Comparison of ENCODE assay signal across 20 cellular contexts in the genomic region with DNA sequence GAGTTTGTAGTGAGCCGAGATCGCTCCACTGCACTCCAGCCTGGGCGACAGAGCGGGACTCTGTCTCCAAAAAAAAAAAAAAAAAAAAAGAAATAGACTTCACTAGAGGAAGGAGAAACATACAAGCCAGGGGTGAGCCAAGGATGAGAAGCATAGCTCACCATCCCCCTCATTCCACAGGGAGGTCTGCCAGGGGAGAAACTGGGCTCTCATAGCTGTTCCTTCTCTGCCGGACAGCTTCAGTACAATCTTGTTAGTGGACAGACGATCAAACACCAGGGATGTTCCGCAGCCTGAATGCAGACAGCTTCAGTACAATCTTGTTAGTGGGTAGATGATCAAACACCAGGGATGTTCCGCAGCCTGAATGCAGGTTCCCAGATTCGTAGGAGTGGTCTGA.
"Had no signal": no experiment of that assay in that cellular context is flagged by ENCODE, and none has a peak within 500 bp of the region (broad histone marks: within the 10 kb centered on the region; RNA-seq: fewer than 3 reads in every experiment).

No MANE protein-coding gene starts in this region.

- H3K4me3 Mint-ChIP-seq: activated B cell treated with CpG ODN at 0.5 μM for 24 hours; activated CD4-positive, alpha-beta memory T cell treated with anti-CD3 and anti-CD28 coated beads, Interleukin-2, amount 10 ng/mL, durations not matched to agents 7 days and 5 days had no signal

- DNase-seq: activated B cell treated with CpG ODN at 0.5 μM for 24 hours; activated CD4-positive, alpha-beta memory T cell treated with anti-CD3 and anti-CD28 coated beads, Interleukin-2, amount 10 ng/mL, durations not matched to agents 7 days and 5 days; activated CD4-positive, alpha-beta T cell treated with anti-CD3 and anti-CD28 coated beads for 48 hours; activated CD8-positive, alpha-beta memory T cell treated with anti-CD3 and anti-CD28 coated beads, Interleukin-2, amount 10 ng/mL, durations not matched to agents 7 days and 5 days; activated naive CD4-positive, alpha-beta T cell treated with Interleukin-2 at 50 U/mL for 16 hours; activated naive CD8-positive, alpha-beta T cell treated with anti-CD3 and anti-CD28 coated beads, Interleukin-2, amount 10 ng/mL, durations not matched to agents 7 days and 5 days; body of pancreas; foreskin melanocyte; hypothalamus; left colon; lower lobe of right lung; nucleus accumbens; stimulated activated CD4-positive, alpha-beta T cell treated with anti-CD3 and anti-CD28 coated beads, Interleukin-15, amount 100 ng/mL, for 24 hours; stimulated activated CD4-positive, alpha-beta T cell treated with anti-CD3 and anti-CD28 coated beads, Interleukin-2, amount 100 ng/mL, for 48 hours; stimulated activated naive CD8-positive, alpha-beta T cell treated with anti-CD3 and anti-CD28 coated beads, Interleukin-15, amount 100 ng/mL, for 72 hours; SW 1271; transverse colon had no signal

- H3K27ac Mint-ChIP-seq: activated B cell treated with CpG ODN at 0.5 μM for 24 hours; activated CD4-positive, alpha-beta memory T cell treated with anti-CD3 and anti-CD28 coated beads, Interleukin-2, amount 10 ng/mL, durations not matched to agents 7 days and 5 days; activated CD8-positive, alpha-beta memory T cell treated with anti-CD3 and anti-CD28 coated beads, Interleukin-2, amount 10 ng/mL, durations not matched to agents 7 days and 5 days had no signal

- H3K36me3 Mint-ChIP-seq: activated CD8-positive, alpha-beta memory T cell treated with anti-CD3 and anti-CD28 coated beads, Interleukin-2, amount 10 ng/mL, durations not matched to agents 7 days and 5 days; natural killer cell treated with Interleukin-12 subunit alpha and Interleukin-12 subunit beta and Interleukin-15 and Interleukin-18, amount 100 ng/mL, for 72 hours had no signal

- H3K27me3 Mint-ChIP-seq: activated B cell treated with CpG ODN at 0.5 μM for 24 hours; activated CD4-positive, alpha-beta memory T cell treated with anti-CD3 and anti-CD28 coated beads, Interleukin-2, amount 10 ng/mL, durations not matched to agents 7 days and 5 days; activated CD8-positive, alpha-beta memory T cell treated with anti-CD3 and anti-CD28 coated beads, Interleukin-2, amount 10 ng/mL, durations not matched to agents 7 days and 5 days; activated naive CD8-positive, alpha-beta T cell treated with anti-CD3 and anti-CD28 coated beads, Interleukin-2, amount 10 ng/mL, durations not matched to agents 7 days and 5 days; stimulated activated naive CD8-positive, alpha-beta T cell treated with anti-CD3 and anti-CD28 coated beads, Interleukin-15, amount 100 ng/mL, for 72 hours had no signal

- H3K9me3 ChIP-seq: body of pancreas, lower lobe of right lung, suprapubic skin, transverse colon had no signal

- H3K4me1 ChIP-seq: body of pancreas, lower lobe of right lung, suprapubic skin had no signal

- H3K27me3 ChIP-seq: body of pancreas, suprapubic skin, transverse colon had no signal

- H3K4me3 ChIP-seq: body of pancreas had no signal

- H3K27ac ChIP-seq: body of pancreas, suprapubic skin, transverse colon had no signal

- ATAC-seq: activated CD8-positive, alpha-beta memory T cell treated with anti-CD3 and anti-CD28 coated beads, Interleukin-2, amount 10 ng/mL, durations not matched to agents 7 days and 5 days; activated T-helper 17 cell treated with anti-CD3 and anti-CD28 coated beads, Interleukin-2, amount 50 U/mL, for 72 hours; body of pancreas; left colon had no signal

- H3K36me3 ChIP-seq: lower lobe of right lung, suprapubic skin, transverse colon had no signal

- H3K9me3 Mint-ChIP-seq: activated T-helper 17 cell treated with anti-CD3 and anti-CD28 coated beads, Interleukin-2, amount 50 U/mL, for 72 hours; natural killer cell treated with Interleukin-12 subunit alpha and Interleukin-12 subunit beta and Interleukin-15 and Interleukin-18, amount 100 ng/mL, for 72 hours; stimulated activated naive CD8-positive, alpha-beta T cell treated with anti-CD3 and anti-CD28 coated beads, Interleukin-15, amount 100 ng/mL, for 72 hours had no signal
